Comparison of ENCODE assay signal across 12 cellular contexts in the genomic region with DNA sequence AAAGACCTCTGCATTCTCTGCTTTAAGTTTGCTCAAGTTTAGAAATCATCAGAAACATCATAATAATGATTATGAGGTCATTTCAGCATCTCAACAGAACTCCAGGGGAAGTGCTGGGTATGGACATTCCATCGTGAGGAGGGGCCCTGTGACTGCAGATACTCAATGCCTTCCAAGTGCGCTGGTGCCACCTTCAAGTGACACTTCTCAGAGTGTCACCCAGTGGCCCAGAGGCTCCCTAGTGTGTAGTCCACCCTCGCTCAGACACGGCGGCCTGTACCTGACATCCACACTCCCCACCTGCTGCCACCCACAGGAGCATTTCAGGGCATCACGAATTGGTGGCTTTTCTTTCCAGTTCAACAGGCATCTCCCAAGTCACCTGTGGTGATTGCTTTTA.
"Had no signal": no experiment of that assay in that cellular context is flagged by ENCODE, and none has a peak within 500 bp of the region (broad histone marks: within the 10 kb centered on the region; RNA-seq: fewer than 3 reads in every experiment).

No MANE protein-coding gene starts in this region.

- H3K4me3 ChIP-seq: adrenal gland, esophagus squamous epithelium, ovary, tibial artery had no signal

- H3K9me3 ChIP-seq: adrenal gland, esophagus squamous epithelium, ovary, tibial artery had no signal

- ATAC-seq: stimulated activated memory B cell treated with anti-CD40 and anti-IgM and Interleukin-4, amounts not matched to agents 10 μg/mL and 1 μg/mL and 100 μg/mL, for 72 hours had no signal

- H3K27me3 ChIP-seq: adrenal gland, ovary had no signal

- DNase-seq: activated CD4-positive, CD25-positive, alpha-beta regulatory T cell treated with anti-CD3 and anti-CD28 coated beads, Interleukin-2, amount 50 U/mL, for 72 hours; activated naive CD4-positive, alpha-beta T cell treated with anti-CD3 and anti-CD28 coated beads, Interleukin-2, amount 10 ng/mL, durations not matched to agents 7 days and 5 days; activated T-cell treated with anti-CD3 and anti-CD28 coated beads, Interleukin-2, amount 50 U/mL, for 24 hours; esophagus squamous epithelium; hippocampal formation; stimulated activated CD4-positive, alpha-beta T cell treated with anti-CD3 and anti-CD28 coated beads, Interleukin-2, amount 100 ng/mL, for 48 hours; T-helper 1 cell; T1000 had no signal

- H3K4me1 ChIP-seq: adrenal gland had no signal

- H3K36me3 ChIP-seq: adrenal gland, esophagus squamous epithelium, ovary, tibial artery had no signal

- H3K27ac ChIP-seq: adrenal gland, esophagus squamous epithelium, ovary, tibial artery had no signal
